Comparison of ENCODE assay signal across 9 cellular contexts in the genomic region with DNA sequence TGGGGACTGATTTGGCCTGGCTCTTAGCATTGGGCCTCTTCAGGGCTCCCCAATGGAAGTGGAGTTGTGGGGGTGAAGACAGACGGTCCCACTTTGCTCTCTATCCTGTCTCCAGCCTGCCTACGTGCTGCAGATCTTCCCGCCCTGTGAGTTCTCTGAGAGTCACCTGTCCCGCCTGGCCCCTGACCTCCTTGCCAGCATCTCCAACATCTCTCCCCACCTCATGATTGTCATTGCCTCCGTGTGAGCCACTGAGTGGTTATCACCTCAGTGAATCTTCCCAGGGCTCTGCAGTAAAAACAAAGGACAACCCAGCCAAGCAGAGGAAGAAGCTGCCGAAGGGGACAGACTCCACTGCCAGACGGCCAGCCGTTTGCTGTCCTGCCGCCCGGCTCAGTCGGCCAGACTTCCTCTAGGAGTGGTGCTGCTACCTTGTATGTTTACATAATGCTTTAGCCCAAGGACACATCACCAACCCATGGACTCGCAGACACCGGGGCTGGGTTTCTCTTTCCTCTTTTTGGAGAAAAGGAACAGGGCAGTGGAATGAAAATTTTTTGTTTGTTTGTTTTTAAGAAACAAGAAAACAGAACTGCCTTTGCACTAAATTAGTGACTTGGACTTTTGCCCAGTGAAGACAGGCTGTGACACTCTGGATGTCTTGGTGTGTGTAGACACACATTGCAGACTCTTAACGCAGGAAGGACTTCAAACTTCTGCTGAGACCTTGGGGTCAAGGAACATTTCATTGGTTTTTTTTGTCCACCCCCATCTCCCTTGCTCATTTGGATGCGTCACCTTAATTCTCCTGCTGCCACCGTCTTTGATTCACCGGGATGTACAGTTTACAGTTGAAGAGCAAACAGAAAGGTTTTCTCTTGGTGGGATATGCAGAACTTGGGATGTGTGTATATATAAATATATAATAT. TPM values are rescaled to one million over a fixed set of nuclear protein-coding genes. Genes with fewer than 3 reads are reported as not detected.
DNase-seq lines count a peak whose midpoint lies in the region; ATAC-seq, FAIRE-seq and TF ChIP-seq lines count a peak whose summit lies in the region.
"Had no signal": no experiment of that assay in that cellular context is flagged by ENCODE, and none has a peak within 500 bp of the region (broad histone marks: within the 10 kb centered on the region; RNA-seq: fewer than 3 reads in every experiment).

No MANE protein-coding gene starts in this region.

- TF ChIP-seq CTCF in GM13976 (IDR thresholded peaks at IDR 0.05; ENCODE audit: borderline replicate concordance, control extremely low read depth, extremely low read depth, insufficient read depth, missing control alignments): no peak
- no peak for TF ChIP-seq CTCF in right atrium auricular region (IDR thresholded peaks at IDR 0.05)

- H3K36me3 ChIP-seq in right atrium auricular region: peaks cover 95% of the 10 kb centered on the region
- H3K36me3 ChIP-seq in small intestine (ENCODE audit: control insufficient read depth in 2 of 2, insufficient read depth in 2 of 2, low read length in 2 of 2): peaks cover 12 to 30% of the 10 kb centered on the region in 2 donors

- no peaks in the 10 kb centered on the region for H3K27me3 Mint-ChIP-seq in activated T-helper 17 cell treated with anti-CD3 and anti-CD28 coated beads, Interleukin-2, amount 50 U/mL, for 72 hours

- H3K27me3 ChIP-seq in right atrium auricular region (no peaks in the 10 kb centered on the region), small intestine (ENCODE audit: control insufficient read depth in 2 of 2, insufficient read depth in 2 of 2, low read length in 2 of 2) (no peaks in the 10 kb centered on the region)

- no peak for FAIRE-seq in small intestine (lab: Jason Lieb, UNC)

- no peak overlapping the region for H3K4me3 ChIP-seq in right atrium auricular region
- no peak overlapping the region for H3K4me3 ChIP-seq in small intestine (ENCODE audit: low read depth in 1 of 2, low read length in 2 of 2)

- no peaks in the 10 kb centered on the region for H3K9me3 ChIP-seq in right atrium auricular region
- H3K9me3 ChIP-seq in small intestine (ENCODE audit: control insufficient read depth, low read depth): no peaks in the 10 kb centered on the region

- H3K27ac ChIP-seq in right atrium auricular region (peak overlapping the region; percentile 22 to 26), small intestine (ENCODE audit: low read depth in 1 of 2, low read length in 1 of 2) (peak overlapping the region in 1 of 2 donors; percentile 22)

- peak; percentile 28 for DNase-seq in GM13976 (ENCODE audit: low spot score)
- peak; percentile 49 for DNase-seq in right atrium auricular region (ENCODE audit: low spot score)
- DNase-seq in small intestine: peak; percentile 37
- no peak for DNase-seq in DMS153 (lab: John Stamatoyannopoulos, UW)
- DNase-seq: stimulated activated naive CD4-positive, alpha-beta T cell treated with Interleukin-2 at 50 U/mL for 16 hours had no signal

- no peak overlapping the region for H3K4me3 Mint-ChIP-seq in activated T-helper 17 cell treated with anti-CD3 and anti-CD28 coated beads, Interleukin-2, amount 50 U/mL, for 72 hours

- peak overlapping the region; percentile 89 for H3K27ac Mint-ChIP-seq in activated T-helper 17 cell treated with anti-CD3 and anti-CD28 coated beads, Interleukin-2, amount 50 U/mL, for 72 hours

- peaks cover 6% of the 10 kb centered on the region for H3K4me1 Mint-ChIP-seq in activated T-helper 17 cell treated with anti-CD3 and anti-CD28 coated beads, Interleukin-2, amount 50 U/mL, for 72 hours

- no peaks in the 10 kb centered on the region for H3K9me3 Mint-ChIP-seq in activated T-helper 17 cell treated with anti-CD3 and anti-CD28 coated beads, Interleukin-2, amount 50 U/mL, for 72 hours

- in situ Hi-C loops in GM13976 (cut with MboI; ENCODE audit: low sequenced_read_pairs, unreplicated experiment): no loop called here

- peaks cover 0 to 13% of the 10 kb centered on the region in 2 donors for H3K4me1 ChIP-seq in right atrium auricular region
- no peaks in the 10 kb centered on the region for H3K4me1 ChIP-seq in small intestine (ENCODE audit: control insufficient read depth in 2 of 2, insufficient read depth in 1 of 2, low read depth in 1 of 2, low read length in 1 of 2)

- WGBS in small intestine, 3 donors: 42 to 55% (median 49%) methylated on average over 17 of the region's 17 CpGs

- H3K36me3 Mint-ChIP-seq in activated T-helper 17 cell treated with anti-CD3 and anti-CD28 coated beads, Interleukin-2, amount 50 U/mL, for 72 hours (ENCODE audit: low read depth): peaks cover 90% of the 10 kb centered on the region

- peak; percentile 16 for ATAC-seq in activated T-helper 17 cell treated with anti-CD3 and anti-CD28 coated beads, Interleukin-2, amount 50 U/mL, for 72 hours (replicated peaks)
- ATAC-seq in GM19328 (IDR thresholded peaks at IDR 0.05; ENCODE audit: unreplicated experiment): no peak
- no peak for ATAC-seq in GM21515 (IDR thresholded peaks at IDR 0.05; ENCODE audit: unreplicated experiment)
- no peak for ATAC-seq in HG02623 (IDR thresholded peaks at IDR 0.05; ENCODE audit: unreplicated experiment)

RNA-seq across cellular contexts. Expression of gene ZBTB17, which starts 36.5 kb away (rescaled TPM):
- total RNA-seq in activated T-helper 17 cell treated with anti-CD3 and anti-CD28 coated beads, Interleukin-2, amount 50 U/mL, for 72 hours: 100 to 1,000 TPM in 1 of 2 donors, 10 to 100 TPM in 1; 62.0 to 135 TPM
- 10 to 100 TPM; 14.8 to 27.5 TPM for total RNA-seq in right atrium auricular region
- 10 to 100 TPM; 28.1 to 89.2 (median 71.8) TPM for polyA plus RNA-seq in small intestine
